ENCODE assay signal across 22 cellular contexts in genomic region chr11:123085497-123085896, GRCh38. TPM values are rescaled to one million over a fixed set of nuclear protein-coding genes. Genes with fewer than 3 reads are reported as not detected.
DNase-seq lines count a peak whose midpoint lies in the region; ATAC-seq lines count a peak whose summit lies in the region.
"Had no signal": no experiment of that assay in that cellular context is flagged by ENCODE, and none has a peak within 500 bp of the region (broad histone marks: within the 10 kb centered on the region; RNA-seq: fewer than 3 reads in every experiment).

No MANE protein-coding gene starts in this region.

- no peaks in the 10 kb centered on the region for H3K27me3 ChIP-seq in GM23248 (replicated peaks; ENCODE audit: insufficient read depth)
- H3K27me3 ChIP-seq: MG63 had no signal

- peaks cover 95% of the 10 kb centered on the region for H3K79me2 ChIP-seq in GM23248 (ENCODE audit: insufficient read depth)

- ATAC-seq in stimulated activated effector memory CD8-positive, alpha-beta T cell treated with anti-CD3 and anti-CD28 coated beads, Interleukin-12 subunit alpha, Interleukin-12 subunit beta, amount 100 ng/mL, for 72 hours: no peak
- ATAC-seq: Panc1 had no signal

- H3K9ac ChIP-seq in GM23248: no peak overlapping the region

- no peak overlapping the region for H3K4me2 ChIP-seq in GM23248 (ENCODE audit: unreplicated experiment)

- H4K20me1 ChIP-seq in GM23248 (ENCODE audit: insufficient read depth): peaks cover 4% of the 10 kb centered on the region; the same call in 1 of the 2 replicates

- H3K9me3 ChIP-seq in GM23248 (ENCODE audit: low read depth): no peaks in the 10 kb centered on the region
- H3K9me3 ChIP-seq: HAP-1 had no signal

- no peaks in the 10 kb centered on the region for H3K9me3 Mint-ChIP-seq in activated CD4-positive, alpha-beta T cell treated with anti-CD3 and anti-CD28 coated beads, Interleukin-2, amount 10 ng/mL, durations not matched to agents 24 days and 14 days
- no peaks in the 10 kb centered on the region for H3K9me3 Mint-ChIP-seq in activated T-helper 2 cell treated with anti-CD3 and anti-CD28 coated beads, Interferon-gamma antibody, Interleukin-2, Interleukin-4, amounts not matched to agents 10 μg/mL and 5 μg/mL and 100 μg/mL, durations not matched to agents 14 hours and 24 hours and 36 hours
- H3K9me3 Mint-ChIP-seq in stimulated activated effector memory CD8-positive, alpha-beta T cell treated with anti-CD3 and anti-CD28 coated beads, Interleukin-12 subunit alpha, Interleukin-12 subunit beta, amount 100 ng/mL, for 72 hours: no peaks in the 10 kb centered on the region

- peak overlapping the region; percentile 92 for H3K27ac Mint-ChIP-seq in activated CD4-positive, alpha-beta T cell treated with anti-CD3 and anti-CD28 coated beads, Interleukin-2, amount 10 ng/mL, durations not matched to agents 24 days and 14 days
- peak overlapping the region; percentile 74 for H3K27ac Mint-ChIP-seq in activated T-helper 2 cell treated with anti-CD3 and anti-CD28 coated beads, Interferon-gamma antibody, Interleukin-2, Interleukin-4, amounts not matched to agents 10 μg/mL and 5 μg/mL and 100 μg/mL, durations not matched to agents 14 hours and 24 hours and 36 hours
- H3K27ac Mint-ChIP-seq in stimulated activated effector memory CD8-positive, alpha-beta T cell treated with anti-CD3 and anti-CD28 coated beads, Interleukin-12 subunit alpha, Interleukin-12 subunit beta, amount 100 ng/mL, for 72 hours: peak overlapping the region; percentile 92
- H3K27ac Mint-ChIP-seq: B cell had no signal

- DNase-seq in activated CD4-positive, alpha-beta T cell treated with anti-CD3 and anti-CD28 coated beads, Interleukin-2, amount 10 ng/mL, durations not matched to agents 24 days and 14 days: no peak
- DNase-seq in activated CD4-positive, alpha-beta T cell treated with anti-CD3 and anti-CD28 coated beads, Interleukin-2, amount 50 U/mL, for 1 hour: no peak
- DNase-seq in GM23248 (no peak), NCI-H524 treated with DMSO at 0.1 percent for 48 hours (lab: John Stamatoyannopoulos, UW) (no peak), anterior cingulate cortex (lab: John Stamatoyannopoulos, UW) (no peak)
- DNase-seq in activated T-helper 2 cell treated with anti-CD3 and anti-CD28 coated beads, Interferon-gamma antibody, Interleukin-2, Interleukin-4, amounts not matched to agents 10 μg/mL and 5 μg/mL and 100 μg/mL, durations not matched to agents 14 hours and 24 hours and 36 hours (ENCODE audit: low spot score): no peak
- no peak for DNase-seq in stimulated activated effector memory CD8-positive, alpha-beta T cell treated with anti-CD3 and anti-CD28 coated beads, Interleukin-12 subunit alpha, Interleukin-12 subunit beta, amount 100 ng/mL, for 72 hours (ENCODE audit: low spot score in 2 of 2)
- DNase-seq: GOT3, KG1, MG63, NCI-H1105 treated with DMSO at 0.1 percent for 48 hours, NCI-H146, NCI-H1930, NCI-H2107, NCI-H526, SHP77 had no signal

- peaks cover 83% of the 10 kb centered on the region for H3F3A ChIP-seq in GM23248 (ENCODE audit: insufficient read depth)

- H3K4me1 Mint-ChIP-seq in activated CD4-positive, alpha-beta T cell treated with anti-CD3 and anti-CD28 coated beads, Interleukin-2, amount 10 ng/mL, durations not matched to agents 24 days and 14 days: peaks cover 47% of the 10 kb centered on the region
- H3K4me1 Mint-ChIP-seq in activated T-helper 2 cell treated with anti-CD3 and anti-CD28 coated beads, Interferon-gamma antibody, Interleukin-2, Interleukin-4, amounts not matched to agents 10 μg/mL and 5 μg/mL and 100 μg/mL, durations not matched to agents 14 hours and 24 hours and 36 hours (ENCODE audit: low read depth): peaks cover 42% of the 10 kb centered on the region
- peaks cover 34% of the 10 kb centered on the region for H3K4me1 Mint-ChIP-seq in stimulated activated effector memory CD8-positive, alpha-beta T cell treated with anti-CD3 and anti-CD28 coated beads, Interleukin-12 subunit alpha, Interleukin-12 subunit beta, amount 100 ng/mL, for 72 hours
- H3K4me1 Mint-ChIP-seq: B cell had no signal

- WGBS in GM23248 (ENCODE audit: low coverage in 1 of 2, low lambda C conversion rate in 2 of 2, missing lambda C conversion rate in 2 of 2), 2 experiments: 90 to 93% methylated on average over 5 of the region's 5 CpGs

- H3K27me3 Mint-ChIP-seq in activated CD4-positive, alpha-beta T cell treated with anti-CD3 and anti-CD28 coated beads, Interleukin-2, amount 10 ng/mL, durations not matched to agents 24 days and 14 days: no peaks in the 10 kb centered on the region
- no peaks in the 10 kb centered on the region for H3K27me3 Mint-ChIP-seq in activated T-helper 2 cell treated with anti-CD3 and anti-CD28 coated beads, Interferon-gamma antibody, Interleukin-2, Interleukin-4, amounts not matched to agents 10 μg/mL and 5 μg/mL and 100 μg/mL, durations not matched to agents 14 hours and 24 hours and 36 hours (ENCODE audit: low read depth)
- H3K27me3 Mint-ChIP-seq: B cell had no signal

- H3K9me2 ChIP-seq in GM23248 (ENCODE audit: insufficient read depth): no peaks in the 10 kb centered on the region

- H3K36me3 Mint-ChIP-seq in activated CD4-positive, alpha-beta T cell treated with anti-CD3 and anti-CD28 coated beads, Interleukin-2, amount 10 ng/mL, durations not matched to agents 24 days and 14 days (ENCODE audit: low read depth): peaks cover 9% of the 10 kb centered on the region
- H3K36me3 Mint-ChIP-seq in activated T-helper 2 cell treated with anti-CD3 and anti-CD28 coated beads, Interferon-gamma antibody, Interleukin-2, Interleukin-4, amounts not matched to agents 10 μg/mL and 5 μg/mL and 100 μg/mL, durations not matched to agents 14 hours and 24 hours and 36 hours (ENCODE audit: low read depth): no peaks in the 10 kb centered on the region
- H3K36me3 Mint-ChIP-seq in stimulated activated effector memory CD8-positive, alpha-beta T cell treated with anti-CD3 and anti-CD28 coated beads, Interleukin-12 subunit alpha, Interleukin-12 subunit beta, amount 100 ng/mL, for 72 hours: no peaks in the 10 kb centered on the region

- in situ Hi-C loops in GM23248 (cut with MboI): no loop called here

- intact Hi-C loops in activated CD4-positive, alpha-beta T cell treated with anti-CD3 and anti-CD28 coated beads, Interleukin-2, amount 10 ng/mL, durations not matched to agents 24 days and 14 days (cut with micrococcal nuclease): loop anchor here (10.0 kb wide), 1 partner anchor 369 kb away; no protein-coding TSS in a partner anchor
- intact Hi-C loops in activated T-helper 2 cell treated with anti-CD3 and anti-CD28 coated beads, Interferon-gamma antibody, Interleukin-2, Interleukin-4, amounts not matched to agents 10 μg/mL and 5 μg/mL and 100 μg/mL, durations not matched to agents 14 hours and 24 hours and 36 hours (cut with micrococcal nuclease): no loop called here

- peaks cover 18% of the 10 kb centered on the region for H3K4me1 ChIP-seq in GM23248 (ENCODE audit: insufficient read depth)
- H3K4me1 ChIP-seq: HAP-1 had no signal

- H3K36me3 ChIP-seq in GM23248 (ENCODE audit: low read depth): peaks cover 54% of the 10 kb centered on the region
- H3K36me3 ChIP-seq: HAP-1 had no signal

- H2AFZ ChIP-seq in GM23248: no peak overlapping the region

- no peak overlapping the region for H3K4me3 Mint-ChIP-seq in activated CD4-positive, alpha-beta T cell treated with anti-CD3 and anti-CD28 coated beads, Interleukin-2, amount 10 ng/mL, durations not matched to agents 24 days and 14 days
- no peak overlapping the region for H3K4me3 Mint-ChIP-seq in activated T-helper 2 cell treated with anti-CD3 and anti-CD28 coated beads, Interferon-gamma antibody, Interleukin-2, Interleukin-4, amounts not matched to agents 10 μg/mL and 5 μg/mL and 100 μg/mL, durations not matched to agents 14 hours and 24 hours and 36 hours (ENCODE audit: low read depth)
- no peak overlapping the region for H3K4me3 Mint-ChIP-seq in stimulated activated effector memory CD8-positive, alpha-beta T cell treated with anti-CD3 and anti-CD28 coated beads, Interleukin-12 subunit alpha, Interleukin-12 subunit beta, amount 100 ng/mL, for 72 hours
- H3K4me3 Mint-ChIP-seq: B cell had no signal

- no peak overlapping the region for H3K4me3 ChIP-seq in GM23248
- H3K4me3 ChIP-seq: HAP-1, MG63 had no signal

- peak overlapping the region; percentile 96 for H3K27ac ChIP-seq in GM23248
- H3K27ac ChIP-seq: 22Rv1, C4-2B, RWPE1 had no signal

RNA-seq across cellular contexts. Expression of gene HSPA8, which starts 23.6 kb away (rescaled TPM):
- total RNA-seq in activated CD4-positive, alpha-beta T cell treated with anti-CD3 and anti-CD28 coated beads, Interleukin-2, amount 10 ng/mL, durations not matched to agents 24 days and 14 days: 4,739 and 4,820 TPM in 2 replicates
- total RNA-seq in GM23248 (2014; rRNA removed; shearing (Covaris generic)): 2,043 and 2,414 TPM in 2 replicates
- polyA plus RNA-seq in GM23248 (2016; fragmentation: Nextera tagmentation; extraction: Ambion mirVana): 708 and 741 TPM in 2 replicates
- 3,975 and 4,013 TPM in 2 replicates for total RNA-seq in activated T-helper 2 cell treated with anti-CD3 and anti-CD28 coated beads, Interferon-gamma antibody, Interleukin-2, Interleukin-4, amounts not matched to agents 10 μg/mL and 5 μg/mL and 100 μg/mL, durations not matched to agents 14 hours and 24 hours and 36 hours
